14 cellular contexts compared by ENCODE assay signal in genomic region chr14:68936980-68937379, GRCh38. TPM values are rescaled to one million over a fixed set of nuclear protein-coding genes. Genes with fewer than 3 reads are reported as not detected.
DNase-seq lines count a peak whose midpoint lies in the region; ATAC-seq and TF ChIP-seq lines count a peak whose summit lies in the region.
"Had no signal": no experiment of that assay in that cellular context is flagged by ENCODE, and none has a peak within 500 bp of the region (broad histone marks: within the 10 kb centered on the region; RNA-seq: fewer than 3 reads in every experiment).

No MANE protein-coding gene starts in this region.

- DNase-seq in activated CD8-positive, alpha-beta T cell treated with anti-CD3 and anti-CD28 coated beads for 36 hours, result no peak
- DNase-seq in activated CD8-positive, alpha-beta T cell treated with anti-CD3 and anti-CD28 coated beads, Interleukin-2, amount 10 ng/mL, durations not matched to agents 7 days and 5 days, result no peak
- DNase-seq in coronary artery (ENCODE audit: low spot score) (no peak), nephron progenitor cell (no peak), type B pancreatic cell (ENCODE audit: extremely low spot score, unreplicated experiment) (no peak), NCI-H226 (no peak)
- DNase-seq in stimulated activated naive B cell treated with anti-CD40 and anti-IgM and Interleukin-4, amounts not matched to agents 10 μg/mL and 1 μg/mL and 100 μg/mL, for 72 hours, result no peak
- DNase-seq: activated CD4-positive, alpha-beta memory T cell treated with anti-CD3 and anti-CD28 coated beads, Interleukin-2, amount 10 ng/mL, durations not matched to agents 7 days and 5 days; activated naive CD4-positive, alpha-beta T cell treated with Interleukin-2 at 50 U/mL for 16 hours; foreskin melanocyte; NCI-H2171 treated with DMSO at 0.1 percent for 48 hours; occipital lobe had no signal

- peaks cover 10% of the 10 kb centered on the region for H3K36me3 Mint-ChIP-seq in activated CD8-positive, alpha-beta T cell treated with anti-CD3 and anti-CD28 coated beads for 36 hours (ENCODE audit: low read depth)
- H3K36me3 Mint-ChIP-seq in activated CD8-positive, alpha-beta T cell treated with anti-CD3 and anti-CD28 coated beads, Interleukin-2, amount 10 ng/mL, durations not matched to agents 7 days and 5 days (ENCODE audit: low read depth), result peaks cover 2% of the 10 kb centered on the region
- no peaks in the 10 kb centered on the region for H3K36me3 Mint-ChIP-seq in nephron progenitor cell (ENCODE audit: low read depth)
- H3K36me3 Mint-ChIP-seq in type B pancreatic cell, result no peaks in the 10 kb centered on the region
- no peaks in the 10 kb centered on the region for H3K36me3 Mint-ChIP-seq in stimulated activated naive B cell treated with anti-CD40 and anti-IgM and Interleukin-4, amounts not matched to agents 10 μg/mL and 1 μg/mL and 100 μg/mL, for 72 hours

- H3K9me3 Mint-ChIP-seq in activated CD8-positive, alpha-beta T cell treated with anti-CD3 and anti-CD28 coated beads for 36 hours, result no peaks in the 10 kb centered on the region
- no peaks in the 10 kb centered on the region for H3K9me3 Mint-ChIP-seq in activated CD8-positive, alpha-beta T cell treated with anti-CD3 and anti-CD28 coated beads, Interleukin-2, amount 10 ng/mL, durations not matched to agents 7 days and 5 days (ENCODE audit: insufficient read depth)
- H3K9me3 Mint-ChIP-seq in nephron progenitor cell (no peaks in the 10 kb centered on the region), type B pancreatic cell (no peaks in the 10 kb centered on the region)
- H3K9me3 Mint-ChIP-seq in stimulated activated naive B cell treated with anti-CD40 and anti-IgM and Interleukin-4, amounts not matched to agents 10 μg/mL and 1 μg/mL and 100 μg/mL, for 72 hours, result no peaks in the 10 kb centered on the region
- H3K9me3 Mint-ChIP-seq: activated CD4-positive, alpha-beta memory T cell treated with anti-CD3 and anti-CD28 coated beads, Interleukin-2, amount 10 ng/mL, durations not matched to agents 7 days and 5 days; T-helper 2 cell treated with Interferon-gamma antibody and Interleukin-4, amounts not matched to agents 5 μg/mL and 100 μg/mL, for 36 hours had no signal

- H3K4me1 Mint-ChIP-seq in activated CD8-positive, alpha-beta T cell treated with anti-CD3 and anti-CD28 coated beads for 36 hours (ENCODE audit: low read depth), result peaks cover 85% of the 10 kb centered on the region
- H3K4me1 Mint-ChIP-seq in activated CD8-positive, alpha-beta T cell treated with anti-CD3 and anti-CD28 coated beads, Interleukin-2, amount 10 ng/mL, durations not matched to agents 7 days and 5 days (ENCODE audit: low read depth), result peaks cover 50% of the 10 kb centered on the region
- peaks cover 50% of the 10 kb centered on the region for H3K4me1 Mint-ChIP-seq in nephron progenitor cell
- peaks cover 60% of the 10 kb centered on the region for H3K4me1 Mint-ChIP-seq in type B pancreatic cell (ENCODE audit: unreplicated experiment)
- H3K4me1 Mint-ChIP-seq in stimulated activated naive B cell treated with anti-CD40 and anti-IgM and Interleukin-4, amounts not matched to agents 10 μg/mL and 1 μg/mL and 100 μg/mL, for 72 hours, result no peaks in the 10 kb centered on the region

- ATAC-seq in activated CD8-positive, alpha-beta T cell treated with anti-CD3 and anti-CD28 coated beads for 36 hours, result no peak
- ATAC-seq in activated CD8-positive, alpha-beta T cell treated with anti-CD3 and anti-CD28 coated beads, Interleukin-2, amount 10 ng/mL, durations not matched to agents 7 days and 5 days, result no peak
- no peak for ATAC-seq in stimulated activated naive B cell treated with anti-CD40 and anti-IgM and Interleukin-4, amounts not matched to agents 10 μg/mL and 1 μg/mL and 100 μg/mL, for 72 hours (replicated peaks)
- ATAC-seq in HG03571 (IDR thresholded peaks at IDR 0.05; ENCODE audit: unreplicated experiment), result no peak

- no peak overlapping the region for H3K4me3 Mint-ChIP-seq in activated CD8-positive, alpha-beta T cell treated with anti-CD3 and anti-CD28 coated beads for 36 hours
- H3K4me3 Mint-ChIP-seq in activated CD8-positive, alpha-beta T cell treated with anti-CD3 and anti-CD28 coated beads, Interleukin-2, amount 10 ng/mL, durations not matched to agents 7 days and 5 days, result no peak overlapping the region
- H3K4me3 Mint-ChIP-seq in nephron progenitor cell (no peak overlapping the region), type B pancreatic cell (no peak overlapping the region)
- H3K4me3 Mint-ChIP-seq in stimulated activated naive B cell treated with anti-CD40 and anti-IgM and Interleukin-4, amounts not matched to agents 10 μg/mL and 1 μg/mL and 100 μg/mL, for 72 hours, result no peak overlapping the region
- H3K4me3 Mint-ChIP-seq: activated CD4-positive, alpha-beta memory T cell treated with anti-CD3 and anti-CD28 coated beads, Interleukin-2, amount 10 ng/mL, durations not matched to agents 7 days and 5 days; T-helper 2 cell treated with Interferon-gamma antibody and Interleukin-4, amounts not matched to agents 5 μg/mL and 100 μg/mL, for 36 hours had no signal

- peak overlapping the region; percentile 58 for H3K27ac Mint-ChIP-seq in activated CD8-positive, alpha-beta T cell treated with anti-CD3 and anti-CD28 coated beads for 36 hours
- no peak overlapping the region for H3K27ac Mint-ChIP-seq in activated CD8-positive, alpha-beta T cell treated with anti-CD3 and anti-CD28 coated beads, Interleukin-2, amount 10 ng/mL, durations not matched to agents 7 days and 5 days
- peak overlapping the region; percentile 61 for H3K27ac Mint-ChIP-seq in nephron progenitor cell
- H3K27ac Mint-ChIP-seq in type B pancreatic cell, result peak overlapping the region; percentile 15
- no peak overlapping the region for H3K27ac Mint-ChIP-seq in stimulated activated naive B cell treated with anti-CD40 and anti-IgM and Interleukin-4, amounts not matched to agents 10 μg/mL and 1 μg/mL and 100 μg/mL, for 72 hours
- H3K27ac Mint-ChIP-seq: activated CD4-positive, alpha-beta memory T cell treated with anti-CD3 and anti-CD28 coated beads, Interleukin-2, amount 10 ng/mL, durations not matched to agents 7 days and 5 days; T-helper 2 cell treated with Interferon-gamma antibody and Interleukin-4, amounts not matched to agents 5 μg/mL and 100 μg/mL, for 36 hours had no signal

- no peaks in the 10 kb centered on the region for H3K27me3 Mint-ChIP-seq in activated CD8-positive, alpha-beta T cell treated with anti-CD3 and anti-CD28 coated beads for 36 hours
- H3K27me3 Mint-ChIP-seq in activated CD8-positive, alpha-beta T cell treated with anti-CD3 and anti-CD28 coated beads, Interleukin-2, amount 10 ng/mL, durations not matched to agents 7 days and 5 days (ENCODE audit: low read depth), result no peaks in the 10 kb centered on the region
- peaks cover 9% of the 10 kb centered on the region for H3K27me3 Mint-ChIP-seq in nephron progenitor cell (ENCODE audit: low read depth, poor library complexity)
- H3K27me3 Mint-ChIP-seq in type B pancreatic cell, result no peaks in the 10 kb centered on the region
- H3K27me3 Mint-ChIP-seq in stimulated activated naive B cell treated with anti-CD40 and anti-IgM and Interleukin-4, amounts not matched to agents 10 μg/mL and 1 μg/mL and 100 μg/mL, for 72 hours, result no peaks in the 10 kb centered on the region
- H3K27me3 Mint-ChIP-seq: activated CD4-positive, alpha-beta memory T cell treated with anti-CD3 and anti-CD28 coated beads, Interleukin-2, amount 10 ng/mL, durations not matched to agents 7 days and 5 days had no signal

- H3K27ac ChIP-seq in coronary artery, result peak overlapping the region; percentile 81 to 92

- POLR2A ChIA-PET in activated CD8-positive, alpha-beta T cell treated with anti-CD3 and anti-CD28 coated beads for 36 hours (lab: Charles Lee), result interaction anchor here (1.2 to 1.5 kb wide), 3 partner anchors 8 to 41 kb away, joined by 3 to 4 read pairs (median 4); no protein-coding TSS in a partner anchor
- POLR2A ChIA-PET in activated CD8-positive, alpha-beta T cell treated with anti-CD3 and anti-CD28 coated beads, Interleukin-2, amount 10 ng/mL, durations not matched to agents 7 days and 5 days (lab: Charles Lee), result interaction anchor here (0.9 to 2.2 kb wide), 4 partner anchors 8 to 12 kb away, joined by 3 to 5 read pairs (median 4); no protein-coding TSS in a partner anchor

- intact Hi-C loops in activated CD8-positive, alpha-beta T cell treated with anti-CD3 and anti-CD28 coated beads for 36 hours (cut with micrococcal nuclease), result no loop called here

- H3K4me3 ChIP-seq in coronary artery, result peak overlapping the region; percentile 39

- CTCF ChIA-PET in activated CD8-positive, alpha-beta T cell treated with anti-CD3 and anti-CD28 coated beads for 36 hours (lab: Charles Lee), result interaction anchor here (0.8 to 5.2 kb wide), 3 partner anchors 11 to 43 kb away, joined by 4 to 38 read pairs (median 4); no protein-coding TSS in a partner anchor
- CTCF ChIA-PET in activated CD8-positive, alpha-beta T cell treated with anti-CD3 and anti-CD28 coated beads, Interleukin-2, amount 10 ng/mL, durations not matched to agents 7 days and 5 days (lab: Charles Lee), result interaction anchor here (0.8 to 3.9 kb wide), 7 partner anchors 9 to 41 kb away, joined by 3 to 22 read pairs (median 4); no protein-coding TSS in a partner anchor

- no peak for TF ChIP-seq CTCF in activated CD8-positive, alpha-beta T cell treated with anti-CD3 and anti-CD28 coated beads for 36 hours (IDR thresholded peaks at IDR 0.05)
- TF ChIP-seq CTCF in coronary artery (IDR thresholded peaks at IDR 0.05), result no peak
- no peak for TF ChIP-seq CTCF in nephron progenitor cell (IDR thresholded peaks at IDR 0.05)
- TF ChIP-seq CTCF in type B pancreatic cell (conservative IDR thresholded peaks at IDR 0.05), result no peak

RNA-seq across cellular contexts. Expression of gene ACTN1, which starts 42.1 kb away (rescaled TPM):
- 100 to 1,000 TPM; 214 TPM for total RNA-seq in activated CD8-positive, alpha-beta T cell treated with anti-CD3 and anti-CD28 coated beads for 36 hours
- 10 to 100 TPM; 51.4 to 56.1 TPM for total RNA-seq in activated CD8-positive, alpha-beta T cell treated with anti-CD3 and anti-CD28 coated beads, Interleukin-2, amount 10 ng/mL, durations not matched to agents 7 days and 5 days
- total RNA-seq in type B pancreatic cell (ENCODE audit: low replicate concordance), result 128 and 176 TPM in 2 replicates

Comparison
In these comparisons a context has a peak if more than half of its experiments do, and no peak if none do; other contexts are left out.
1. H3K27ac Mint-ChIP-seq: peak in activated CD8-positive, alpha-beta T cell treated with anti-CD3 and anti-CD28 coated beads for 36 hours (single experiment), nephron progenitor cell (single experiment) and type B pancreatic cell (single experiment); none in activated CD8-positive, alpha-beta T cell treated with anti-CD3 and anti-CD28 coated beads, Interleukin-2, amount 10 ng/mL, durations not matched to agents 7 days and 5 days (single experiment) and stimulated activated naive B cell treated with anti-CD40 and anti-IgM and Interleukin-4, amounts not matched to agents 10 μg/mL and 1 μg/mL and 100 μg/mL, for 72 hours (single experiment).